ENCODE assay signal across 18 cellular contexts in the genomic region with DNA sequence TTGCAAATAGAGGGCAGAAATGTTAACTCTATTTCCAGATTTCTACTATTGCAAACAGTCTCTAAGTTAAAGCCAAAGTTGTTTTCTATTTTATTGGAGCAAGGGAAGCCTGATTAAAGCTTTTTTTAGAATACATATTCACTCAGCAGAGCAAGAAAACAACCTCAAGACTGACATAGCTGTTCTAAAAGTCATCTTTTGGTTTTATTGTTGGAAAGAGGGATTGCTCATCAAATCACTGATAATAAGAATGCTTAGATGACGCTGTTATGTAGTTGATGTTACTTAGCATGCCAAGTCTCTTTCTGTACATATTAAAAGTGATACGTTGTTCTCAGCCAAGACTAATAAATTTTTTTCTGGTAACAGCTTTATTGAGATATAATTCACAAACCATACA.
A peak's percentile ranks its signal among the peaks of the same experiment; 100 is the strongest.
DNase-seq lines count a peak whose midpoint lies in the region; ATAC-seq and TF ChIP-seq lines count a peak whose summit lies in the region.
"Had no signal": no experiment of that assay in that cellular context is flagged by ENCODE, and none has a peak within 500 bp of the region (broad histone marks: within the 10 kb centered on the region; RNA-seq: fewer than 3 reads in every experiment).

No MANE protein-coding gene starts in this region.

- H3K36me3 ChIP-seq in SK-N-SH (replicated peaks in 1 of 2; ENCODE audit: control insufficient read depth in 1 of 2, insufficient read depth in 2 of 2, low read length in 1 of 2) (no peaks in the 10 kb centered on the region), skeletal muscle satellite cell (ENCODE audit: insufficient read depth, low read length) (no peaks in the 10 kb centered on the region), lower lobe of right lung (no peaks in the 10 kb centered on the region)
- H3K36me3 ChIP-seq: Peyer's patch had no signal

- ATAC-seq in lower lobe of right lung (no peak), GM18520 (IDR thresholded peaks at IDR 0.05; ENCODE audit: unreplicated experiment) (no peak)
- ATAC-seq in activated CD8-positive, alpha-beta memory T cell treated with anti-CD3 and anti-CD28 coated beads, Interleukin-2, amount 10 ng/mL, durations not matched to agents 7 days and 5 days: no peak
- ATAC-seq: GM12878 had no signal

- CTCF ChIA-PET in SK-N-SH (lab: Yijun Ruan, JAX): interaction anchor here (0.8 to 1.2 kb wide), 3 partner anchors 12 to 16 kb away, joined by 3 to 4 read pairs (median 3); no protein-coding TSS in a partner anchor
- CTCF ChIA-PET in MCF 10A (lab: Yijun Ruan, JAX): interaction anchor here (0.9 to 1.7 kb wide), 2 partner anchors 15 to 319 kb away, joined by 4 to 6 read pairs; no protein-coding TSS in a partner anchor
- CTCF ChIA-PET in activated CD8-positive, alpha-beta memory T cell treated with anti-CD3 and anti-CD28 coated beads, Interleukin-2, amount 10 ng/mL, durations not matched to agents 7 days and 5 days (lab: Charles Lee): no interaction called here

- H3K4me1 ChIP-seq in SK-N-SH (ENCODE audit: control insufficient read depth in 1 of 2, insufficient read depth in 2 of 2, low read depth in 1 of 2, low read length in 1 of 2) (peaks cover 0 to 14% of the 10 kb centered on the region in 2 experiments; a peak in 3 of 4 replicates), skeletal muscle satellite cell (ENCODE audit: control insufficient read depth, insufficient read depth, low read length) (peaks cover 19% of the 10 kb centered on the region), lower lobe of right lung (no peaks in the 10 kb centered on the region)
- H3K4me1 ChIP-seq: Peyer's patch had no signal

- no peaks in the 10 kb centered on the region for H4K20me1 ChIP-seq in SK-N-SH (ENCODE audit: insufficient read depth)

- TF ChIP-seq RAD21 in SK-N-SH (IDR thresholded peaks at IDR 0.05; ENCODE audit: low read length): no peak

- no TSS peak for BruUV-seq in MCF 10A (replicated peaks; lab: Mats Ljungman, UMichigan)

- intact Hi-C loops in lower lobe of right lung (cut with DNase I): no loop called here
- intact Hi-C loops in MCF 10A (cut with micrococcal nuclease): no loop called here

- H3K9me2 ChIP-seq in SK-N-SH: no peaks in the 10 kb centered on the region

- H3K27me3 Mint-ChIP-seq in MCF 10A (ENCODE audit: insufficient read depth, unreplicated experiment): no peaks in the 10 kb centered on the region
- peaks cover 7% of the 10 kb centered on the region for H3K27me3 Mint-ChIP-seq in activated CD8-positive, alpha-beta memory T cell treated with anti-CD3 and anti-CD28 coated beads, Interleukin-2, amount 10 ng/mL, durations not matched to agents 7 days and 5 days

- H3K9ac ChIP-seq in SK-N-SH: no peak overlapping the region
- H3K9ac ChIP-seq in skeletal muscle satellite cell (ENCODE audit: low read depth, low read length): no peak overlapping the region
- H3K9ac ChIP-seq: KMS-11 had no signal

- TF ChIP-seq CTCF in SK-N-SH (IDR thresholded peaks at IDR 0.05) (no peak), fibroblast of mammary gland (conservative IDR thresholded peaks at IDR 0.05; ENCODE audit: control insufficient read depth, insufficient read depth, low read depth, low read length) (no peak), lower lobe of right lung (IDR thresholded peaks at IDR 0.05) (no peak), MCF 10A (IDR thresholded peaks at IDR 0.05; ENCODE audit: unreplicated experiment) (no peak)

- 43% methylated on average over 2 of the region's 2 CpGs for WGBS in SK-N-SH (ENCODE audit: low lambda C conversion rate)

- no peaks in the 10 kb centered on the region for H3K79me2 ChIP-seq in SK-N-SH (ENCODE audit: insufficient read depth)

- no peaks in the 10 kb centered on the region for H3K4me1 Mint-ChIP-seq in MCF 10A (ENCODE audit: insufficient read depth, unreplicated experiment)
- no peaks in the 10 kb centered on the region for H3K4me1 Mint-ChIP-seq in activated CD8-positive, alpha-beta memory T cell treated with anti-CD3 and anti-CD28 coated beads, Interleukin-2, amount 10 ng/mL, durations not matched to agents 7 days and 5 days

- no peaks in the 10 kb centered on the region for H3K36me3 Mint-ChIP-seq in MCF 10A (ENCODE audit: insufficient read depth, unreplicated experiment)
- H3K36me3 Mint-ChIP-seq in activated CD8-positive, alpha-beta memory T cell treated with anti-CD3 and anti-CD28 coated beads, Interleukin-2, amount 10 ng/mL, durations not matched to agents 7 days and 5 days: no peaks in the 10 kb centered on the region

- POLR2A ChIA-PET in SK-N-SH (lab: Yijun Ruan, JAX): no interaction called here
- POLR2A ChIA-PET in MCF 10A (lab: Yijun Ruan, JAX): interaction anchor here (0.9 kb wide), 1 partner anchor 13 kb away, joined by 4 read pairs; no protein-coding TSS in a partner anchor

- H3K9me3 ChIP-seq in SK-N-SH (no peaks in the 10 kb centered on the region), skeletal muscle satellite cell (replicated peaks; ENCODE audit: low read length) (no peaks in the 10 kb centered on the region), lower lobe of right lung (no peaks in the 10 kb centered on the region)
- H3K9me3 ChIP-seq: Peyer's patch had no signal

- H3F3A ChIP-seq in SK-N-SH (replicated peaks; ENCODE audit: insufficient read depth): peaks cover 28% of the 10 kb centered on the region

- peak overlapping the region; percentile 43; the same call in 1 of the 2 replicates for H2AFZ ChIP-seq in SK-N-SH (ENCODE audit: low read depth)

- no peak overlapping the region for H3K4me3 Mint-ChIP-seq in MCF 10A (ENCODE audit: unreplicated experiment)
- no peak overlapping the region for H3K4me3 Mint-ChIP-seq in activated CD8-positive, alpha-beta memory T cell treated with anti-CD3 and anti-CD28 coated beads, Interleukin-2, amount 10 ng/mL, durations not matched to agents 7 days and 5 days

- DNase-seq in GM03348 (ENCODE audit: low spot score) (peak; percentile 19), SK-N-SH (no peak), fibroblast of mammary gland (ENCODE audit: low read depth) (peak; percentile 20), lower lobe of right lung (no peak), MCF 10A (ENCODE audit: unreplicated experiment) (no peak)
- DNase-seq in activated CD8-positive, alpha-beta memory T cell treated with anti-CD3 and anti-CD28 coated beads, Interleukin-2, amount 10 ng/mL, durations not matched to agents 7 days and 5 days: no peak
- DNase-seq: MM.1S, NCI-H1105 treated with DMSO at 0.1 percent for 48 hours, NCI-H187 treated with DMSO at 0.1 percent for 48 hours, NCI-H2171 treated with DMSO at 0.1 percent for 48 hours, NCI-H510A, Peyer's patch, SHP77 had no signal

- H3K27me3 ChIP-seq in SK-N-SH (ENCODE audit: insufficient read depth) (no peaks in the 10 kb centered on the region), skeletal muscle satellite cell (ENCODE audit: control insufficient read depth, insufficient read depth, low read length) (no peaks in the 10 kb centered on the region), lower lobe of right lung (ENCODE audit: low read depth) (no peaks in the 10 kb centered on the region)
- H3K27me3 ChIP-seq: Peyer's patch had no signal

- H3K27ac ChIP-seq in SK-N-SH (ENCODE audit: low read depth in 2 of 2, low read length in 1 of 2): peak overlapping the region in 1 of 2 experiments; percentile 37; a peak in 3 of 4 replicates
- H3K27ac ChIP-seq in lower lobe of right lung: no peak overlapping the region
- H3K27ac ChIP-seq: C4-2B, KMS-11, Peyer's patch had no signal

- no peak overlapping the region for H3K27ac Mint-ChIP-seq in MCF 10A (ENCODE audit: low read depth, unreplicated experiment)
- H3K27ac Mint-ChIP-seq in activated CD8-positive, alpha-beta memory T cell treated with anti-CD3 and anti-CD28 coated beads, Interleukin-2, amount 10 ng/mL, durations not matched to agents 7 days and 5 days: no peak overlapping the region

- no peaks in the 10 kb centered on the region for H3K9me3 Mint-ChIP-seq in MCF 10A (ENCODE audit: unreplicated experiment)
- no peaks in the 10 kb centered on the region for H3K9me3 Mint-ChIP-seq in activated CD8-positive, alpha-beta memory T cell treated with anti-CD3 and anti-CD28 coated beads, Interleukin-2, amount 10 ng/mL, durations not matched to agents 7 days and 5 days (ENCODE audit: low read depth)

- H3K4me3 ChIP-seq in SK-N-SH (ENCODE audit: low read depth in 2 of 2, low read length in 1 of 2): no peak overlapping the region
- H3K4me3 ChIP-seq in fibroblast of mammary gland (ENCODE audit: control insufficient read depth, low read depth, low read length): no peak overlapping the region
- H3K4me3 ChIP-seq in skeletal muscle satellite cell (ENCODE audit: low read length): no peak overlapping the region
- H3K4me3 ChIP-seq in lower lobe of right lung: no peak overlapping the region
- H3K4me3 ChIP-seq: GM12878, Peyer's patch had no signal

- no peak for TF ChIP-seq EP300 in SK-N-SH (IDR thresholded peaks at IDR 0.05; ENCODE audit: borderline replicate concordance in 1 of 2, low read depth in 1 of 2, low read length in 1 of 2)

- H3K4me2 ChIP-seq in SK-N-SH (peak overlapping the region; percentile 29; the same call in 1 of the 2 replicates), skeletal muscle satellite cell (ENCODE audit: low read length) (peak overlapping the region; percentile 19)
- H3K4me2 ChIP-seq: KMS-11 had no signal

TF ChIP-seq in SK-N-SH, 30 proteins besides CTCF, POLR2A, EP300 and RAD21:
- no peak for TF ChIP-seq SIN3A (IDR thresholded peaks at IDR 0.05; ENCODE audit: borderline replicate concordance, low read depth, low read length)
- no peak for TF ChIP-seq YY1 (IDR thresholded peaks at IDR 0.05; ENCODE audit: low read depth)
- no peak for TF ChIP-seq TCF12 (IDR thresholded peaks at IDR 0.05)
- no peak for TF ChIP-seq RFX5 (IDR thresholded peaks at IDR 0.05; ENCODE audit: low read length)
- no peak for TF ChIP-seq TEAD4 (IDR thresholded peaks at IDR 0.05; ENCODE audit: borderline replicate concordance, insufficient read depth)
- peak; percentile 18; the same call in 1 of the 2 replicates for TF ChIP-seq NFIC (IDR thresholded peaks at IDR 0.05; ENCODE audit: borderline replicate concordance)
- peak; percentile 41 for TF ChIP-seq FOSL2 (IDR thresholded peaks at IDR 0.05; ENCODE audit: borderline replicate concordance, low read depth)
- no peak for TF ChIP-seq TAF1 (IDR thresholded peaks at IDR 0.05; ENCODE audit: borderline replicate concordance, low read depth, low read length)
- no peak for TF ChIP-seq CHD2 (IDR thresholded peaks at IDR 0.05; ENCODE audit: low read length, partially characterized antibody)
- TF ChIP-seq SMC3 (IDR thresholded peaks at IDR 0.05; ENCODE audit: low read depth, low read length): no peak
- peak; percentile 7; the same call in 1 of the 2 replicates for TF ChIP-seq JUND (IDR thresholded peaks at IDR 0.05)

Comparison
In these comparisons a context has a peak if more than half of its experiments do, and no peak if none do; other contexts are left out.
1. DNase-seq: peak in GM03348 (single experiment) and fibroblast of mammary gland (single experiment); none in SK-N-SH (single experiment), lower lobe of right lung (single experiment), MCF 10A (single experiment) and activated CD8-positive, alpha-beta memory T cell treated with anti-CD3 and anti-CD28 coated beads, Interleukin-2, amount 10 ng/mL, durations not matched to agents 7 days and 5 days (single experiment).